Comparison of ENCODE assay signal across 19 cellular contexts in the genomic region with DNA sequence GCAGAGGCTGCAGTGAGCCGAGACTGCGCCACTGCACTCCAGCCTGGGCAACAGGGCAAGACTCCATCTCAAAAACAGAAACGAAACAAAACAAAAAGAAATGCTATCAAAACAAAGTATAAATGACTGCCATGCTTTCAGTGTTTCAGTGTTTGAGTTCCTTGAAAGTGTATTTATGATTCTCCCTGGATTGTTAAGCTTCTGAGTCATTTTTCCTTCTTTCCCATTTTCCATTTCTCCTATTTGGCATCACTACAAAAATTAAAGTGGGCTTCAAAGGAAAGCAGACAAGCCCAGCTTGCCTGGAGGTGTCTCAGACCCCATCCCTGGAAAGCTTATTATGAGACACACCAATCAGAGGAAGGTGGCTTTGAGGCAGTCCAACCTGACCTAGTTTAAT. TPM values are rescaled to one million over a fixed set of nuclear protein-coding genes. Genes with fewer than 3 reads are reported as not detected.
A peak's percentile ranks its signal among the peaks of the same experiment; 100 is the strongest.
DNase-seq lines count a peak whose midpoint lies in the region; ATAC-seq, FAIRE-seq and TF ChIP-seq lines count a peak whose summit lies in the region.
"Had no signal": no experiment of that assay in that cellular context is flagged by ENCODE, and none has a peak within 500 bp of the region (broad histone marks: within the 10 kb centered on the region; RNA-seq: fewer than 3 reads in every experiment).

No MANE protein-coding gene starts in this region.

- H3K4me1 ChIP-seq in endothelial cell of umbilical vein (ENCODE audit: control insufficient read depth, extremely low read depth, insufficient read depth, low read length): peaks cover 31% of the 10 kb centered on the region
- H3K4me1 ChIP-seq: upper lobe of left lung had no signal

- H3K9me3 Mint-ChIP-seq in activated T-cell treated with anti-CD3 and anti-CD28 coated beads, Interleukin-2, amount 50 U/mL, for 24 hours: no peaks in the 10 kb centered on the region
- no peaks in the 10 kb centered on the region for H3K9me3 Mint-ChIP-seq in stimulated activated naive B cell treated with anti-CD40 and anti-IgM and Interleukin-4, amounts not matched to agents 10 μg/mL and 1 μg/mL and 100 μg/mL, for 72 hours
- no peaks in the 10 kb centered on the region for H3K9me3 Mint-ChIP-seq in activated CD4-positive, alpha-beta memory T cell treated with anti-CD3 and anti-CD28 coated beads for 36 hours

- H4K20me1 ChIP-seq in endothelial cell of umbilical vein (replicated peaks; ENCODE audit: control insufficient read depth, extremely low read depth, insufficient read depth, low read length): peaks cover 2% of the 10 kb centered on the region

- dilution Hi-C loops in endothelial cell of umbilical vein (cut with MboI; ENCODE audit: extremely low pct_ligation_motif_present, low sequenced_read_pairs): no loop called here

- H3K27ac Mint-ChIP-seq in activated T-cell treated with anti-CD3 and anti-CD28 coated beads, Interleukin-2, amount 50 U/mL, for 24 hours: peak overlapping the region; percentile 9
- H3K27ac Mint-ChIP-seq in stimulated activated naive B cell treated with anti-CD40 and anti-IgM and Interleukin-4, amounts not matched to agents 10 μg/mL and 1 μg/mL and 100 μg/mL, for 72 hours: peak overlapping the region; percentile 83
- H3K27ac Mint-ChIP-seq in activated CD4-positive, alpha-beta memory T cell treated with anti-CD3 and anti-CD28 coated beads for 36 hours: no peak overlapping the region

- peaks cover 57% of the 10 kb centered on the region for H3K36me3 Mint-ChIP-seq in activated T-cell treated with anti-CD3 and anti-CD28 coated beads, Interleukin-2, amount 50 U/mL, for 24 hours (ENCODE audit: low read depth)
- peaks cover 58 to 77% of the 10 kb centered on the region in 2 donors for H3K36me3 Mint-ChIP-seq in stimulated activated naive B cell treated with anti-CD40 and anti-IgM and Interleukin-4, amounts not matched to agents 10 μg/mL and 1 μg/mL and 100 μg/mL, for 72 hours
- peaks cover 14% of the 10 kb centered on the region for H3K36me3 Mint-ChIP-seq in activated CD4-positive, alpha-beta memory T cell treated with anti-CD3 and anti-CD28 coated beads for 36 hours

- no peaks in the 10 kb centered on the region for H3K9me1 ChIP-seq in endothelial cell of umbilical vein (replicated peaks; ENCODE audit: control insufficient read depth, extremely low read depth, insufficient read depth, low read length)

- no peak for DNase-seq in activated T-cell treated with anti-CD3 and anti-CD28 coated beads, Interleukin-2, amount 50 U/mL, for 24 hours
- DNase-seq in activated T-cell treated with anti-CD3 and anti-CD28 coated beads, Interleukin-2, amount 50 U/mL, for 1 hour: no peak
- DNase-seq in RPMI7951 (ENCODE audit: low read depth) (peak; percentile 2), endothelial cell of umbilical vein (ENCODE audit: low read depth, low spot score) (peak; percentile 78), H7 (no peak), GM19238 (ENCODE audit: insufficient read length, low spot score) (no peak)
- DNase-seq in stimulated activated naive B cell treated with anti-CD40 and anti-IgM and Interleukin-4, amounts not matched to agents 10 μg/mL and 1 μg/mL and 100 μg/mL, for 72 hours: no peak
- no peak for DNase-seq in activated CD4-positive, alpha-beta memory T cell treated with anti-CD3 and anti-CD28 coated beads for 36 hours
- DNase-seq: activated CD4-positive, CD25-positive, alpha-beta regulatory T cell treated with anti-CD3 and anti-CD28 coated beads, Interleukin-2, amount 50 U/mL, for 72 hours; brain microvascular endothelial cell; Kasumi-1; NCI-H187 treated with DMSO at 0.1 percent for 48 hours; stimulated activated CD4-positive, alpha-beta T cell treated with anti-CD3 and anti-CD28 coated beads, Interleukin-4, amount 100 ng/mL, for 4 hours; stomach; upper lobe of left lung had no signal

- TF ChIP-seq POLR2A in endothelial cell of umbilical vein (IDR thresholded peaks at IDR 0.05; ENCODE audit: low read depth, low read length): no peak

- H3K4me3 ChIP-seq in endothelial cell of umbilical vein (replicated peaks in 1 of 3; ENCODE audit: insufficient read depth in 1 of 3, low read depth in 1 of 3, low read length in 3 of 3) (no peak overlapping the region), H7 (ENCODE audit: insufficient read depth, low read depth, low read length) (no peak overlapping the region)
- H3K4me3 ChIP-seq: lung, stomach, upper lobe of left lung had no signal

- H3K4me3 Mint-ChIP-seq in activated T-cell treated with anti-CD3 and anti-CD28 coated beads, Interleukin-2, amount 50 U/mL, for 24 hours: no peak overlapping the region
- H3K4me3 Mint-ChIP-seq in stimulated activated naive B cell treated with anti-CD40 and anti-IgM and Interleukin-4, amounts not matched to agents 10 μg/mL and 1 μg/mL and 100 μg/mL, for 72 hours: peak overlapping the region in 1 of 2 donors; percentile 9
- H3K4me3 Mint-ChIP-seq in activated CD4-positive, alpha-beta memory T cell treated with anti-CD3 and anti-CD28 coated beads for 36 hours: no peak overlapping the region

- H3K27ac ChIP-seq in endothelial cell of umbilical vein (ENCODE audit: insufficient read depth, low read depth, low read length): no peak overlapping the region
- H3K27ac ChIP-seq: brain microvascular endothelial cell, stomach, upper lobe of left lung had no signal

- FAIRE-seq in endothelial cell of umbilical vein (lab: Jason Lieb, UNC): peak; percentile 93
- FAIRE-seq: A204.1, G401.6 had no signal

- peak overlapping the region; percentile 23 for H3K4me2 ChIP-seq in endothelial cell of umbilical vein (ENCODE audit: insufficient read depth, low read length)

- CTCF ChIA-PET in endothelial cell of umbilical vein (lab: Charles Lee): interaction anchor here (1.0 to 5.2 kb wide), 6 partner anchors 19 to 82 kb away, joined by 3 to 42 read pairs (median 5); no protein-coding TSS in a partner anchor
- CTCF ChIA-PET in activated CD4-positive, alpha-beta memory T cell treated with anti-CD3 and anti-CD28 coated beads for 36 hours (lab: Charles Lee): interaction anchor here (0.6 to 1.4 kb wide), 3 partner anchors 20 to 82 kb away, joined by 3 to 8 read pairs (median 3); no protein-coding TSS in a partner anchor

- no peaks in the 10 kb centered on the region for H3K27me3 ChIP-seq in endothelial cell of umbilical vein (ENCODE audit: control insufficient read depth in 2 of 2, insufficient read depth in 2 of 2, low read length in 2 of 2)
- no peaks in the 10 kb centered on the region for H3K27me3 ChIP-seq in H7 (ENCODE audit: control insufficient read depth, insufficient read depth, low read length)
- H3K27me3 ChIP-seq: brain microvascular endothelial cell, stomach, upper lobe of left lung had no signal

- H3K27me3 Mint-ChIP-seq in activated T-cell treated with anti-CD3 and anti-CD28 coated beads, Interleukin-2, amount 50 U/mL, for 24 hours: no peaks in the 10 kb centered on the region
- no peaks in the 10 kb centered on the region for H3K27me3 Mint-ChIP-seq in stimulated activated naive B cell treated with anti-CD40 and anti-IgM and Interleukin-4, amounts not matched to agents 10 μg/mL and 1 μg/mL and 100 μg/mL, for 72 hours
- no peaks in the 10 kb centered on the region for H3K27me3 Mint-ChIP-seq in activated CD4-positive, alpha-beta memory T cell treated with anti-CD3 and anti-CD28 coated beads for 36 hours

- no peak overlapping the region for H2AFZ ChIP-seq in endothelial cell of umbilical vein (ENCODE audit: low read depth, low read length)

- no peak for ATAC-seq in stimulated activated naive B cell treated with anti-CD40 and anti-IgM and Interleukin-4, amounts not matched to agents 10 μg/mL and 1 μg/mL and 100 μg/mL, for 72 hours (replicated peaks)
- ATAC-seq: HCT116 had no signal

- POLR2A ChIA-PET in endothelial cell of umbilical vein (lab: Charles Lee): no interaction called here
- POLR2A ChIA-PET in activated CD4-positive, alpha-beta memory T cell treated with anti-CD3 and anti-CD28 coated beads for 36 hours (lab: Charles Lee): no interaction called here

- H3K36me3 ChIP-seq in endothelial cell of umbilical vein (ENCODE audit: control insufficient read depth in 2 of 2, extremely low read depth in 1 of 2, insufficient read depth in 2 of 2, low read length in 2 of 2) (peaks cover 3 to 12% of the 10 kb centered on the region in 2 experiments), H7 (replicated peaks; ENCODE audit: control insufficient read depth, insufficient read depth, low read length) (no peaks in the 10 kb centered on the region)
- H3K36me3 ChIP-seq: brain microvascular endothelial cell had no signal

- H3K9ac ChIP-seq in endothelial cell of umbilical vein (replicated peaks; ENCODE audit: extremely low read depth, insufficient read depth, low read length): no peak overlapping the region

- intact Hi-C loops in endothelial cell of umbilical vein (cut with micrococcal nuclease): no loop called here
- intact Hi-C loops in activated CD4-positive, alpha-beta memory T cell treated with anti-CD3 and anti-CD28 coated beads for 36 hours (cut with micrococcal nuclease): no loop called here

- H3K79me2 ChIP-seq in endothelial cell of umbilical vein (ENCODE audit: control insufficient read depth, insufficient read depth, low read length): peaks cover 24% of the 10 kb centered on the region

- H3K4me1 Mint-ChIP-seq in activated T-cell treated with anti-CD3 and anti-CD28 coated beads, Interleukin-2, amount 50 U/mL, for 24 hours (ENCODE audit: low read depth): peaks cover 62% of the 10 kb centered on the region
- H3K4me1 Mint-ChIP-seq in stimulated activated naive B cell treated with anti-CD40 and anti-IgM and Interleukin-4, amounts not matched to agents 10 μg/mL and 1 μg/mL and 100 μg/mL, for 72 hours: peaks cover 60 to 84% of the 10 kb centered on the region in 2 donors
- H3K4me1 Mint-ChIP-seq in activated CD4-positive, alpha-beta memory T cell treated with anti-CD3 and anti-CD28 coated beads for 36 hours (ENCODE audit: low read depth): peaks cover 27% of the 10 kb centered on the region

- H3K9me3 ChIP-seq in endothelial cell of umbilical vein (replicated peaks; ENCODE audit: control insufficient read depth, insufficient read depth, low read length): no peaks in the 10 kb centered on the region
- H3K9me3 ChIP-seq: stomach, upper lobe of left lung had no signal

- no TSS peak for BruUV-seq in endothelial cell of umbilical vein (replicated peaks; lab: Mats Ljungman, UMichigan)

- TF ChIP-seq CTCF in endothelial cell of umbilical vein (IDR thresholded peaks at IDR 0.05; ENCODE audit: extremely low read depth in 1 of 2, insufficient read depth in 1 of 2, low read depth in 1 of 2, low read length in 2 of 2): no peak

RNA-seq across cellular contexts. Expression of a gene that starts 35.1 kb away (rescaled TPM):
- total RNA-seq in RPMI7951 (2014; rRNA removed; shearing (Covaris generic)): 18.8 and 20.7 TPM in 2 replicates
- total RNA-seq in endothelial cell of umbilical vein: 68.2 and 76.3 TPM in 2 replicates
- polyA plus RNA-seq in endothelial cell of umbilical vein: 6.5 and 7.1 TPM in 2 replicates
- 11.8 and 14.1 TPM in 2 replicates for polyA plus RNA-seq in endothelial cell of umbilical vein (2011; cell fraction: cytosol; rRNA removed)
- polyA plus RNA-seq in endothelial cell of umbilical vein (2011; cell fraction: nucleus; rRNA removed): 28.9 and 40.7 TPM in 2 replicates
- polyA plus RNA-seq in endothelial cell of umbilical vein (2012): 24.6 and 38.0 TPM in 2 replicates
- 67.2 and 81.4 TPM in 2 replicates for polyA minus RNA-seq in endothelial cell of umbilical vein
- polyA minus RNA-seq in endothelial cell of umbilical vein (2011; cell fraction: cytosol; rRNA and poly(A)+ RNA removed): 7.7 TPM
- polyA minus RNA-seq in endothelial cell of umbilical vein (2011; cell fraction: nucleus; rRNA and poly(A)+ RNA removed): 57.7 and 69.8 TPM in 2 replicates
- total RNA-seq in H7 (2014; rRNA removed; shearing (Covaris generic)): 8.5 and 14.2 TPM in 2 replicates
- total RNA-seq in activated CD4-positive, alpha-beta memory T cell treated with anti-CD3 and anti-CD28 coated beads for 36 hours: 10 to 100 TPM; 44.7 to 44.8 TPM

Comparison
In these comparisons a context has a peak if more than half of its experiments do, and no peak if none do; other contexts are left out.
1. DNase-seq: peak in RPMI7951 (single experiment) and endothelial cell of umbilical vein (single experiment); none in activated T-cell treated with anti-CD3 and anti-CD28 coated beads, Interleukin-2, amount 50 U/mL, for 24 hours (single experiment), activated T-cell treated with anti-CD3 and anti-CD28 coated beads, Interleukin-2, amount 50 U/mL, for 1 hour (single experiment), stimulated activated naive B cell treated with anti-CD40 and anti-IgM and Interleukin-4, amounts not matched to agents 10 μg/mL and 1 μg/mL and 100 μg/mL, for 72 hours (single experiment), H7 (single experiment), GM19238 (single experiment) and activated CD4-positive, alpha-beta memory T cell treated with anti-CD3 and anti-CD28 coated beads for 36 hours (single experiment).